Comparison of ENCODE assay signal across 8 cellular contexts in genomic region chr6:25280617-25280990, GRCh38. TPM values are rescaled to one million over a fixed set of nuclear protein-coding genes. Genes with fewer than 3 reads are reported as not detected.
DNase-seq lines count a peak whose midpoint lies in the region; ATAC-seq and TF ChIP-seq lines count a peak whose summit lies in the region.

No MANE protein-coding gene starts in this region.

- H3K36me3 ChIP-seq in liver (ENCODE audit: control insufficient read depth in 4 of 4, insufficient read depth in 3 of 4, low read depth in 1 of 4, low read length in 3 of 4) (no peaks in the 10 kb centered on the region), upper lobe of right lung (no peaks in the 10 kb centered on the region)

- in situ Hi-C loops in astrocyte of the cerebellum (cut with HindIII; ENCODE audit: low sequenced_read_pairs), result no loop called here

- intact Hi-C loops in upper lobe of right lung (cut with DNase I), result no loop called here

- ATAC-seq in activated naive CD4-positive, alpha-beta T cell treated with anti-CD3 and anti-CD28 coated beads, Interleukin-2, amount 50 U/mL, for 72 hours, result no peak
- ATAC-seq in upper lobe of right lung (no peak), HG03175 (IDR thresholded peaks at IDR 0.05; ENCODE audit: unreplicated experiment) (no peak)

- peaks cover 2 to 35% (median 27%) of the 10 kb centered on the region in 4 donors for H3K4me1 ChIP-seq in liver (ENCODE audit: control insufficient read depth in 4 of 4, insufficient read depth in 4 of 4, low read length in 3 of 4)
- peaks cover 25% of the 10 kb centered on the region for H3K4me1 ChIP-seq in upper lobe of right lung

- TF ChIP-seq RAD21 in liver (IDR thresholded peaks at IDR 0.05), result no peak

- no peak for TF ChIP-seq CTCF in astrocyte of the cerebellum (IDR thresholded peaks at IDR 0.05; ENCODE audit: low read depth, low read length, missing control alignments)
- TF ChIP-seq CTCF in liver (IDR thresholded peaks at IDR 0.05; ENCODE audit: low read depth, low read length, missing input control), result no peak
- TF ChIP-seq CTCF in upper lobe of right lung (IDR thresholded peaks at IDR 0.05), result no peak

- H3K9ac ChIP-seq in liver (ENCODE audit: low read depth in 1 of 2, low read length in 2 of 2), result no peak overlapping the region

- DNase-seq in activated naive CD4-positive, alpha-beta T cell treated with anti-CD3 and anti-CD28 coated beads, Interleukin-2, amount 50 U/mL, for 72 hours (ENCODE audit: low spot score in 2 of 2), result no peak
- no peak for DNase-seq in astrocyte of the cerebellum (ENCODE audit: low read depth)
- no peak for DNase-seq in upper lobe of right lung
- DNase-seq in NCI-H446 treated with DMSO at 0.1 percent for 48 hours (lab: John Stamatoyannopoulos, UW), result no peak
- DNase-seq in DMS153 (lab: John Stamatoyannopoulos, UW), result no peak

- peaks cover 44% of the 10 kb centered on the region for H3K4me1 Mint-ChIP-seq in activated naive CD4-positive, alpha-beta T cell treated with anti-CD3 and anti-CD28 coated beads, Interleukin-2, amount 50 U/mL, for 24 hours

- H3K27ac ChIP-seq in liver (ENCODE audit: low read depth in 1 of 2, low read length in 2 of 2) (peak overlapping the region in 1 of 2 donors; percentile 43), upper lobe of right lung (peak overlapping the region; percentile 79)

- H3K9me3 ChIP-seq in liver (ENCODE audit: control insufficient read depth in 4 of 4, low read length in 3 of 4) (no peaks in the 10 kb centered on the region), upper lobe of right lung (no peaks in the 10 kb centered on the region)

- peaks cover 5% of the 10 kb centered on the region for H3K36me3 Mint-ChIP-seq in activated naive CD4-positive, alpha-beta T cell treated with anti-CD3 and anti-CD28 coated beads, Interleukin-2, amount 50 U/mL, for 24 hours
- H3K36me3 Mint-ChIP-seq in activated naive CD4-positive, alpha-beta T cell treated with anti-CD3 and anti-CD28 coated beads, Interleukin-2, amount 50 U/mL, for 72 hours, result no peaks in the 10 kb centered on the region

- H3K27me3 Mint-ChIP-seq in activated naive CD4-positive, alpha-beta T cell treated with anti-CD3 and anti-CD28 coated beads, Interleukin-2, amount 50 U/mL, for 24 hours, result no peaks in the 10 kb centered on the region

- WGBS in liver, result 14% methylated on average over 6 of the region's 6 CpGs

- peak overlapping the region; percentile 95 for H3K4me3 Mint-ChIP-seq in activated naive CD4-positive, alpha-beta T cell treated with anti-CD3 and anti-CD28 coated beads, Interleukin-2, amount 50 U/mL, for 24 hours

- H3K27ac Mint-ChIP-seq in activated naive CD4-positive, alpha-beta T cell treated with anti-CD3 and anti-CD28 coated beads, Interleukin-2, amount 50 U/mL, for 24 hours, result no peak overlapping the region
- H3K27ac Mint-ChIP-seq in activated naive CD4-positive, alpha-beta T cell treated with anti-CD3 and anti-CD28 coated beads, Interleukin-2, amount 50 U/mL, for 72 hours, result no peak overlapping the region

- H3K27me3 ChIP-seq in liver (ENCODE audit: control insufficient read depth in 4 of 4, insufficient read depth in 4 of 4, low read length in 3 of 4) (no peaks in the 10 kb centered on the region), upper lobe of right lung (no peaks in the 10 kb centered on the region)

- H3K4me3 ChIP-seq in astrocyte of the cerebellum (ENCODE audit: low read depth, low read length) (peak overlapping the region; percentile 74), liver (ENCODE audit: low read depth in 1 of 3, low read length in 3 of 3) (peak overlapping the region in 2 of 3 donors; percentile 86 to 96), upper lobe of right lung (peak overlapping the region; percentile 79)

- H3K9me3 Mint-ChIP-seq in activated naive CD4-positive, alpha-beta T cell treated with anti-CD3 and anti-CD28 coated beads, Interleukin-2, amount 50 U/mL, for 24 hours, result no peaks in the 10 kb centered on the region
- H3K9me3 Mint-ChIP-seq in activated naive CD4-positive, alpha-beta T cell treated with anti-CD3 and anti-CD28 coated beads, Interleukin-2, amount 50 U/mL, for 72 hours, result no peaks in the 10 kb centered on the region

TF ChIP-seq in liver, 16 proteins besides CTCF, POLR2A, EP300 and RAD21:
- no peak for TF ChIP-seq EGR1 (IDR thresholded peaks at IDR 0.05; ENCODE audit: low read depth in 2 of 2)
- no peak for TF ChIP-seq NR2F2 (IDR thresholded peaks at IDR 0.05)
- no peak for TF ChIP-seq SP1 (IDR thresholded peaks at IDR 0.05)
- no peak for TF ChIP-seq GABPA (IDR thresholded peaks at IDR 0.05 in 1 of 2, conservative IDR thresholded peaks at IDR 0.05 in 1 of 2)
- TF ChIP-seq RXRA (IDR thresholded peaks at IDR 0.05), result no peak
- TF ChIP-seq YY1 (IDR thresholded peaks at IDR 0.05), result no peak
- no peak for TF ChIP-seq TAF1 (conservative IDR thresholded peaks at IDR 0.05)
- no peak for TF ChIP-seq REST (IDR thresholded peaks at IDR 0.05)
- no peak for TF ChIP-seq MAX (IDR thresholded peaks at IDR 0.05)
- TF ChIP-seq HNF4G (IDR thresholded peaks at IDR 0.05), result no peak
TF ChIP-seq in liver: peak in this region for 0.

RNA-seq across cellular contexts. Expression of gene CARMIL1, which starts 1.4 kb away (rescaled TPM):
- 10 to 100 TPM in 1 of 2 donors, 1 to 10 TPM in 1; 5.2 to 13.4 TPM for total RNA-seq in activated naive CD4-positive, alpha-beta T cell treated with anti-CD3 and anti-CD28 coated beads, Interleukin-2, amount 50 U/mL, for 72 hours
- total RNA-seq in liver, result 1 to 10 TPM; 1.4 to 5.0 TPM
- polyA plus RNA-seq in liver, result 1 to 10 TPM; 2.0 to 9.5 TPM
- 37.6 TPM for total RNA-seq in upper lobe of right lung
